1 cellular context compared by ENCODE assay signal in genomic region chr3:124147429-124147828, GRCh38.
TF ChIP-seq lines count a peak whose summit lies in the region.

No MANE protein-coding gene starts in this region.

TF ChIP-seq in HEK293, 187 proteins besides CTCF, POLR2A, EP300 and RAD21 (continued from another document):
- TF ChIP-seq KLF9 (tag by site-specific recombination; IDR thresholded peaks at IDR 0.05; ENCODE audit: low read depth), result no peak
- peak; percentile 97 for TF ChIP-seq ZNF529 (tag by site-specific recombination; IDR thresholded peaks at IDR 0.05; ENCODE audit: insufficient replicate concordance)
TF ChIP-seq in HEK293: peak in this region for 1.
